33 cellular contexts compared by ENCODE assay signal in genomic region chr11:73542175-73542574, GRCh38.
DNase-seq lines count a peak whose midpoint lies in the region; ATAC-seq and TF ChIP-seq lines count a peak whose summit lies in the region.
"Had no signal": no experiment of that assay in that cellular context is flagged by ENCODE, and none has a peak within 500 bp of the region (broad histone marks: within the 10 kb centered on the region; RNA-seq: fewer than 3 reads in every experiment).

No MANE protein-coding gene starts in this region.

- TF ChIP-seq CTCF in NB4 (IDR thresholded peaks at IDR 0.05; ENCODE audit: low read depth, low read length): no peak

- ATAC-seq in HG03108 (IDR thresholded peaks at IDR 0.05; ENCODE audit: unreplicated experiment) (no peak), GM21576 (IDR thresholded peaks at IDR 0.05; ENCODE audit: unreplicated experiment) (no peak), GM19351 (IDR thresholded peaks at IDR 0.05; ENCODE audit: unreplicated experiment) (no peak), HG03159 (IDR thresholded peaks at IDR 0.05; ENCODE audit: unreplicated experiment) (no peak)
- ATAC-seq: activated naive CD4-positive, alpha-beta T cell treated with anti-CD3 and anti-CD28 coated beads, Interleukin-2, amount 50 U/mL, for 72 hours; HepG2; left lobe of liver; PC-3; Right ventricle myocardium inferior had no signal

- DNase-seq in AML-193 (lab: John Stamatoyannopoulos, UW) (peak; percentile 57 to 65), NB4 (ENCODE audit: low read depth) (peak; percentile 61), SKM-1 (lab: John Stamatoyannopoulos, UW; ENCODE audit: unreplicated experiment) (peak; percentile 23), fibroblast of peridontal ligament (ENCODE audit: extremely low read depth) (peak; percentile 32)
- DNase-seq: 8988T; activated CD4-positive, alpha-beta T cell treated with anti-CD3 and anti-CD28 coated beads, Interleukin-2, amount 10 ng/mL, durations not matched to agents 24 days and 14 days; activated CD8-positive, alpha-beta memory T cell treated with anti-CD3 and anti-CD28 coated beads for 24 hours; activated T-cell treated with anti-CD3 and anti-CD28 coated beads for 4 hours; aorta; Calu3; DMS79; GDM1; GOT3; HFFc6; Karpas-422; mesendoderm; NCI-H1092; NCI-H1694 treated with DMSO at 0.1 percent for 48 hours; NCI-H2171; NCI-H82; PC-3; SW 1271; T-helper 9 cell; testis had no signal

- no peak for TF ChIP-seq POLR2A in NB4 (IDR thresholded peaks at IDR 0.05; ENCODE audit: extremely low read depth, insufficient read length)

- H3K4me3 ChIP-seq in NB4 (ENCODE audit: low read depth, low read length): no peak overlapping the region
- H3K4me3 ChIP-seq: smooth muscle cell, testis had no signal
